Comparison of ENCODE assay signal across 8 cellular contexts in the genomic region with DNA sequence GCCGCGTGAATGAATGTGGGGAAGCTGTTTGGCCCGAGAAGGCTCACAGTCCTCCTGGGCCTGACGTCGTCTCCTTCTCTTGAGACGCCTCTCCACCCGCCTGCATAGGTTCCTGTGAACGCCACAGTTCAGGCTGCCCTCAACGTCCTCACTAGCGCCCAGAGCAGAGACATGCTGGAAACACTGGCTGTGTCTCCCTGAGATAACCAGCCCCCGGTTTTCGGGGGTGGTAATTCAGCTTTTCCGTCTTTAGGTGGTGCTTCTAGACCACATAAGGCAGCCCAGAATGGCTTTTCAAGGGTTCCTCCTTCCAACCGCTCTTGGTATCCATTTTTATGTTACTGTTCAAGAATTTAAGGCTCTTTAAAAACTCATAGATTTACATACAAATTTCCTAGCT.
A peak's percentile ranks its signal among the peaks of the same experiment; 100 is the strongest.
DNase-seq lines count a peak whose midpoint lies in the region; TF ChIP-seq lines count a peak whose summit lies in the region.
"Had no signal": no experiment of that assay in that cellular context is flagged by ENCODE, and none has a peak within 500 bp of the region (broad histone marks: within the 10 kb centered on the region; RNA-seq: fewer than 3 reads in every experiment).

No MANE protein-coding gene starts in this region.

- H3K4me3 Mint-ChIP-seq in endothelial cell (ENCODE audit: unreplicated experiment): peak overlapping the region; percentile 86
- H3K4me3 Mint-ChIP-seq: T-helper 1 cell treated with Interleukin-12 subunit alpha and Interleukin-12 subunit beta and Interleukin-4 antibody, amounts not matched to agents 30 μg/mL and 1 μg/mL, for 36 hours had no signal

- peak overlapping the region; percentile 65 for H3K27ac Mint-ChIP-seq in endothelial cell (ENCODE audit: unreplicated experiment)
- H3K27ac Mint-ChIP-seq: T-helper 1 cell treated with Interleukin-12 subunit alpha and Interleukin-12 subunit beta and Interleukin-4 antibody, amounts not matched to agents 30 μg/mL and 1 μg/mL, for 36 hours had no signal

- H3K27me3 Mint-ChIP-seq in endothelial cell (ENCODE audit: unreplicated experiment): peaks cover 4% of the 10 kb centered on the region

- peaks cover 4% of the 10 kb centered on the region for H3K4me1 Mint-ChIP-seq in endothelial cell (ENCODE audit: unreplicated experiment)

- no peaks in the 10 kb centered on the region for H3K9me3 Mint-ChIP-seq in endothelial cell (ENCODE audit: unreplicated experiment)
- H3K9me3 Mint-ChIP-seq: T-helper 1 cell treated with Interleukin-12 subunit alpha and Interleukin-12 subunit beta and Interleukin-4 antibody, amounts not matched to agents 30 μg/mL and 1 μg/mL, for 36 hours had no signal

- peaks cover 5% of the 10 kb centered on the region for H3K36me3 Mint-ChIP-seq in endothelial cell (ENCODE audit: low read depth, unreplicated experiment)

- DNase-seq in GOT3 (lab: John Stamatoyannopoulos, UW) (peak; percentile 10), NCI-H526 treated with DMSO at 0.1 percent for 48 hours (lab: John Stamatoyannopoulos, UW) (peak; percentile 34), endothelial cell (ENCODE audit: low spot score) (peak; percentile 64), myocyte (ENCODE audit: low read depth) (peak; percentile 52), AML-193 (lab: John Stamatoyannopoulos, UW) (no peak)
- no peak for DNase-seq in activated naive CD4-positive, alpha-beta T cell treated with anti-CD3 and anti-CD28 coated beads, Interleukin-2, amount 50 U/mL, for 16 hours
- DNase-seq in stimulated activated CD4-positive, alpha-beta T cell treated with anti-CD3 and anti-CD28 coated beads, Interleukin-4, amount 100 ng/mL, for 24 hours: no peak

- TF ChIP-seq CTCF in endothelial cell (IDR thresholded peaks at IDR 0.05; ENCODE audit: unreplicated experiment): no peak

Comparison
In these comparisons a context has a peak if more than half of its experiments do, and no peak if none do; other contexts are left out.
1. DNase-seq: peak in GOT3 (single experiment), NCI-H526 treated with DMSO at 0.1 percent for 48 hours (single experiment), endothelial cell (single experiment) and myocyte (single experiment); none in activated naive CD4-positive, alpha-beta T cell treated with anti-CD3 and anti-CD28 coated beads, Interleukin-2, amount 50 U/mL, for 16 hours (single experiment), AML-193 (0 of 2) and stimulated activated CD4-positive, alpha-beta T cell treated with anti-CD3 and anti-CD28 coated beads, Interleukin-4, amount 100 ng/mL, for 24 hours (single experiment).